In the genomic region with DNA sequence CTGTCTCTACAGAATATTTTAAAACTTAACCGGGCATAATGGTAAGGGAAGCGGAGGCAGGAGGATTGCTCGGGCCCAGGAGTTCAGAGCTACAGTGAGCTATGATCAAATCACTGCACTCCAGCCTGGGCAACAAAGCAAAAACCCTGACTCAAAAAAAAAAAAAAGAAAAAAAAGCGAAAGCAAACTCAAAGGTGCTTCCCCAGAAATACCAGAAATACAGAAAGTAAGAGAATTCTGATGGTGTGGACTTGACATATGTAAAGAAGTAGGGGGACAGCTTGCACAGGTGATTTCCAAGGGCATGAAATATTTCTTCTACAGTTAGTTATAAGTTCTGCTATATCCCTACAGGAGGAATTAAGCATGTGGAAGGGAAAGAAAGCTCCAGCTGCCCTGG, we compare ENCODE assay signal across 16 cellular contexts.
DNase-seq lines count a peak whose midpoint lies in the region; ATAC-seq, FAIRE-seq and TF ChIP-seq lines count a peak whose summit lies in the region.
"Had no signal": no experiment of that assay in that cellular context is flagged by ENCODE, and none has a peak within 500 bp of the region (broad histone marks: within the 10 kb centered on the region; RNA-seq: fewer than 3 reads in every experiment).

No MANE protein-coding gene starts in this region.

- 47 to 55% methylated on average over 4 of the region's 4 CpGs for WGBS in testis, 2 donors

- TF ChIP-seq POLR2A in GM12891 (IDR thresholded peaks at IDR 0.05; ENCODE audit: low read depth, low read length): no peak
- no peak for TF ChIP-seq POLR2A in testis (IDR thresholded peaks at IDR 0.05)
- TF ChIP-seq POLR2A in uterus (IDR thresholded peaks at IDR 0.05): no peak

- TF ChIP-seq CTCF in testis (IDR thresholded peaks at IDR 0.05) (no peak), uterus (IDR thresholded peaks at IDR 0.05) (no peak), colonic mucosa (IDR thresholded peaks at IDR 0.05) (no peak)

- ATAC-seq in HG02623 (IDR thresholded peaks at IDR 0.05; ENCODE audit: unreplicated experiment) (peak; percentile 39), HG03342 (IDR thresholded peaks at IDR 0.05; ENCODE audit: unreplicated experiment) (peak; percentile 41)
- ATAC-seq: mucosa of descending colon had no signal

- no peak overlapping the region for H3K9ac ChIP-seq in colonic mucosa (ENCODE audit: low read depth in 2 of 2, low read length in 2 of 2)

- H3K36me3 ChIP-seq in testis (ENCODE audit: low read depth, missing control alignments) (no peaks in the 10 kb centered on the region), uterus (no peaks in the 10 kb centered on the region), colonic mucosa (no peaks in the 10 kb centered on the region)
- H3K36me3 ChIP-seq: adrenal gland had no signal

- H3K4me3 ChIP-seq in testis (no peak overlapping the region), uterus (no peak overlapping the region), colonic mucosa (no peak overlapping the region)
- H3K4me3 ChIP-seq: adrenal gland, mucosa of descending colon had no signal

- intact Hi-C loops in testis (cut with DNase I; ENCODE audit: low total_unique reads) (no loop called here), uterus (cut with DNase I; ENCODE audit: low total_unique reads) (no loop called here), colonic mucosa (cut with DNase I) (no loop called here)

- DNase-seq in GM12891 (ENCODE audit: insufficient read length, low spot score): no peak
- no peak for DNase-seq in GM19239 (ENCODE audit: insufficient read length, low spot score)
- no peak for DNase-seq in testis
- DNase-seq in uterus: no peak
- DNase-seq in glomerular visceral epithelial cell (ENCODE audit: extremely low spot score): no peak
- DNase-seq in colonic mucosa: no peak
- DNase-seq: cerebellar nuclear complex, NCI-H510A treated with DMSO at 0.1 percent for 48 hours, posterior cingulate gyrus had no signal

- H3K4me1 ChIP-seq in testis (no peaks in the 10 kb centered on the region), uterus (no peaks in the 10 kb centered on the region), colonic mucosa (no peaks in the 10 kb centered on the region)
- H3K4me1 ChIP-seq: adrenal gland had no signal

- H3K9me3 ChIP-seq in testis: no peaks in the 10 kb centered on the region
- no peaks in the 10 kb centered on the region for H3K9me3 ChIP-seq in uterus
- H3K9me3 ChIP-seq in colonic mucosa: no peaks in the 10 kb centered on the region
- H3K9me3 ChIP-seq: adrenal gland, mucosa of descending colon had no signal

- no peak overlapping the region for H3K27ac ChIP-seq in testis
- no peak overlapping the region for H3K27ac ChIP-seq in uterus
- no peak overlapping the region for H3K27ac ChIP-seq in colonic mucosa
- H3K27ac ChIP-seq: adrenal gland, epithelial cell of prostate had no signal

- FAIRE-seq in GM12891 (lab: Jason Lieb, UNC): peak; percentile 16
- FAIRE-seq in GM19239 (lab: Jason Lieb, UNC): peak; percentile 70
- FAIRE-seq: G401.6, keratinocyte had no signal

- no peaks in the 10 kb centered on the region for H3K27me3 ChIP-seq in testis
- H3K27me3 ChIP-seq in uterus: no peaks in the 10 kb centered on the region
- no peaks in the 10 kb centered on the region for H3K27me3 ChIP-seq in colonic mucosa
- H3K27me3 ChIP-seq: adrenal gland had no signal

TF ChIP-seq in GM12891, 5 proteins besides CTCF, POLR2A, EP300 and RAD21:
- TF ChIP-seq PAX5 (IDR thresholded peaks at IDR 0.05; ENCODE audit: insufficient read depth, low read length, severe bottlenecking) (no peak), SPI1 (IDR thresholded peaks at IDR 0.05; ENCODE audit: low read depth, low read length) (no peak), TAF1 (IDR thresholded peaks at IDR 0.05; ENCODE audit: low read depth, low read length) (no peak), POU2F2 (IDR thresholded peaks at IDR 0.05; ENCODE audit: low read depth, low read length) (no peak), POLR2AphosphoS5 (IDR thresholded peaks at IDR 0.05; ENCODE audit: low read depth, low read length) (no peak)
